ENCODE assay signal across 15 cellular contexts in the genomic region with DNA sequence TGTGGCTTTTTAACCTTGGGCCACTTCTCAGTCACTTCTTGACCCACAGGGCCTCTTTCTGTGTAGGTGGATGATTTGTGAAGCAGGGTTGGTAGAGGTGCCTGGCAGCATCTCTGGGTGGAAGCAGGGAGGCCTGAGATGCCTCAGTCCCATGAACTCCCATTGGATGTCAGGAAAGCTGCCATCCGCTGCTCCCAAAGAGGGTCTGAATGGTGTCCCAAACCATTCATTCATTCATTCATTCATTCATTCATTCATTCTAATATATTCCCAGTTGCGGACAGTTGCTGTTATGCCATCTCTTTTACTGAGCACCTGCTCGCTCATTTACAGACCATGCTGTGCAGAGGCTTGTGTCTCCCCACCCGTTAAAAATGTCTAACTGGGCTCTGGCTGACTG.
DNase-seq lines count a peak whose midpoint lies in the region; ATAC-seq and TF ChIP-seq lines count a peak whose summit lies in the region.
"Had no signal": no experiment of that assay in that cellular context is flagged by ENCODE, and none has a peak within 500 bp of the region (broad histone marks: within the 10 kb centered on the region; RNA-seq: fewer than 3 reads in every experiment).

No MANE protein-coding gene starts in this region.

- TF ChIP-seq CTCF in OCI-LY3 (IDR thresholded peaks at IDR 0.05; ENCODE audit: low read depth, low read length) (no peak), nephron progenitor cell (IDR thresholded peaks at IDR 0.05) (no peak)

- ATAC-seq in naive B cell (ENCODE audit: low read depth in 2 of 2), result no peak
- no peak for ATAC-seq in stimulated activated naive B cell treated with anti-CD40 and anti-IgM and Interleukin-4, amounts not matched to agents 10 μg/mL and 1 μg/mL and 100 μg/mL, for 72 hours (replicated peaks)
- ATAC-seq in HG03159 (IDR thresholded peaks at IDR 0.05; ENCODE audit: unreplicated experiment), result no peak
- ATAC-seq: A549 had no signal

- peaks cover 31% of the 10 kb centered on the region for H3K36me3 Mint-ChIP-seq in dendritic cell treated with granulocyte-macrophage colony-stimulating factor and Interleukin-4, amounts not matched to agents 40 ng/mL and 50 ng/mL, for 4 days (ENCODE audit: low read depth)
- no peaks in the 10 kb centered on the region for H3K36me3 Mint-ChIP-seq in naive B cell
- peaks cover 36 to 44% of the 10 kb centered on the region in 2 donors for H3K36me3 Mint-ChIP-seq in stimulated activated naive B cell treated with anti-CD40 and anti-IgM and Interleukin-4, amounts not matched to agents 10 μg/mL and 1 μg/mL and 100 μg/mL, for 72 hours
- no peaks in the 10 kb centered on the region for H3K36me3 Mint-ChIP-seq in nephron progenitor cell (ENCODE audit: low read depth)
- H3K36me3 Mint-ChIP-seq: CD4-positive, CD25-positive, alpha-beta regulatory T cell had no signal

- no peak overlapping the region for H3K27ac ChIP-seq in OCI-LY3 (ENCODE audit: low read length)
- H3K27ac ChIP-seq: A549, BLaER1 had no signal

- DNase-seq in naive B cell (no peak), nephron progenitor cell (no peak)
- DNase-seq in stimulated activated naive B cell treated with anti-CD40 and anti-IgM and Interleukin-4, amounts not matched to agents 10 μg/mL and 1 μg/mL and 100 μg/mL, for 72 hours, result no peak
- DNase-seq in stimulated activated CD4-positive, alpha-beta T cell treated with anti-CD3 and anti-CD28 coated beads, Interleukin-2, amount 100 ng/mL, for 24 hours, result no peak
- DNase-seq: CD4-positive, CD25-positive, alpha-beta regulatory T cell; DMS53; GOT3; HCEC 1CT; HFFc6; KBM-7 had no signal

- H3K27me3 ChIP-seq in OCI-LY3 (ENCODE audit: low read depth, low read length), result no peaks in the 10 kb centered on the region
- H3K27me3 ChIP-seq: BLaER1 had no signal

- no peak overlapping the region for H3K4me3 Mint-ChIP-seq in dendritic cell treated with granulocyte-macrophage colony-stimulating factor and Interleukin-4, amounts not matched to agents 40 ng/mL and 50 ng/mL, for 4 days
- peak overlapping the region in 6 of 8 donors; percentile 42 to 89 (median 70) for H3K4me3 Mint-ChIP-seq in naive B cell
- peak overlapping the region; percentile 23 to 54 for H3K4me3 Mint-ChIP-seq in stimulated activated naive B cell treated with anti-CD40 and anti-IgM and Interleukin-4, amounts not matched to agents 10 μg/mL and 1 μg/mL and 100 μg/mL, for 72 hours
- H3K4me3 Mint-ChIP-seq in nephron progenitor cell, result no peak overlapping the region
- H3K4me3 Mint-ChIP-seq: CD4-positive, CD25-positive, alpha-beta regulatory T cell; HFFc6 had no signal

- H3K36me3 ChIP-seq in OCI-LY3 (replicated peaks; ENCODE audit: low read depth, low read length), result no peaks in the 10 kb centered on the region
- H3K36me3 ChIP-seq: BLaER1 had no signal

- no peaks in the 10 kb centered on the region for H4K20me1 ChIP-seq in OCI-LY3 (ENCODE audit: insufficient read depth, low read length)
- H4K20me1 ChIP-seq: BLaER1 had no signal

- intact Hi-C loops in dendritic cell treated with granulocyte-macrophage colony-stimulating factor and Interleukin-4, amounts not matched to agents 40 ng/mL and 50 ng/mL, for 4 days (cut with micrococcal nuclease), result loop anchor here (5.0 kb wide), 1 partner anchor 145 kb away; the partner anchor contains the start of gene SELENOK

- H2AFZ ChIP-seq in OCI-LY3 (ENCODE audit: low read depth, low read length), result no peak overlapping the region

- H3K79me2 ChIP-seq in OCI-LY3 (ENCODE audit: low read length), result no peaks in the 10 kb centered on the region

- peaks cover 66% of the 10 kb centered on the region for H3K4me1 ChIP-seq in OCI-LY3 (ENCODE audit: low read length)
- H3K4me1 ChIP-seq: A549 had no signal

- H3K4me3 ChIP-seq in OCI-LY3 (ENCODE audit: low read length), result no peak overlapping the region
- H3K4me3 ChIP-seq: A549, BLaER1 had no signal

- peaks cover 86% of the 10 kb centered on the region for H3K4me1 Mint-ChIP-seq in dendritic cell treated with granulocyte-macrophage colony-stimulating factor and Interleukin-4, amounts not matched to agents 40 ng/mL and 50 ng/mL, for 4 days (ENCODE audit: low read depth)
- H3K4me1 Mint-ChIP-seq in naive B cell (peaks cover 46 to 77% (median 54%) of the 10 kb centered on the region in 3 donors), nephron progenitor cell (peaks cover 5% of the 10 kb centered on the region)
- H3K4me1 Mint-ChIP-seq in stimulated activated naive B cell treated with anti-CD40 and anti-IgM and Interleukin-4, amounts not matched to agents 10 μg/mL and 1 μg/mL and 100 μg/mL, for 72 hours, result peaks cover 73 to 89% of the 10 kb centered on the region in 2 donors

- peak overlapping the region; percentile 70; the same call in 1 of the 2 replicates for H3K9ac ChIP-seq in OCI-LY3 (ENCODE audit: low read length)
- H3K9ac ChIP-seq: BLaER1 had no signal

- H3K27me3 Mint-ChIP-seq in dendritic cell treated with granulocyte-macrophage colony-stimulating factor and Interleukin-4, amounts not matched to agents 40 ng/mL and 50 ng/mL, for 4 days, result no peaks in the 10 kb centered on the region
- H3K27me3 Mint-ChIP-seq in naive B cell, result no peaks in the 10 kb centered on the region
- H3K27me3 Mint-ChIP-seq in stimulated activated naive B cell treated with anti-CD40 and anti-IgM and Interleukin-4, amounts not matched to agents 10 μg/mL and 1 μg/mL and 100 μg/mL, for 72 hours, result no peaks in the 10 kb centered on the region
- peaks cover 10% of the 10 kb centered on the region for H3K27me3 Mint-ChIP-seq in nephron progenitor cell (ENCODE audit: low read depth, poor library complexity)
- H3K27me3 Mint-ChIP-seq: CD4-positive, CD25-positive, alpha-beta regulatory T cell had no signal

- no peaks in the 10 kb centered on the region for H3K9me3 ChIP-seq in OCI-LY3 (ENCODE audit: insufficient read depth, low read length)
- H3K9me3 ChIP-seq: A549 had no signal

- H3K27ac Mint-ChIP-seq in dendritic cell treated with granulocyte-macrophage colony-stimulating factor and Interleukin-4, amounts not matched to agents 40 ng/mL and 50 ng/mL, for 4 days, result peak overlapping the region; percentile 99
- H3K27ac Mint-ChIP-seq in naive B cell (peak overlapping the region; percentile 42 to 97 (median 91)), nephron progenitor cell (no peak overlapping the region)
- H3K27ac Mint-ChIP-seq in stimulated activated naive B cell treated with anti-CD40 and anti-IgM and Interleukin-4, amounts not matched to agents 10 μg/mL and 1 μg/mL and 100 μg/mL, for 72 hours, result peak overlapping the region; percentile 100
- H3K27ac Mint-ChIP-seq: CD4-positive, CD25-positive, alpha-beta regulatory T cell; HFFc6 had no signal

- peak overlapping the region; percentile 81; the same call in 1 of the 2 replicates for H3K4me2 ChIP-seq in OCI-LY3 (ENCODE audit: low read length)
- H3K4me2 ChIP-seq: A549, BLaER1 had no signal

- no peaks in the 10 kb centered on the region for H3K9me3 Mint-ChIP-seq in dendritic cell treated with granulocyte-macrophage colony-stimulating factor and Interleukin-4, amounts not matched to agents 40 ng/mL and 50 ng/mL, for 4 days
- no peaks in the 10 kb centered on the region for H3K9me3 Mint-ChIP-seq in naive B cell
- H3K9me3 Mint-ChIP-seq in stimulated activated naive B cell treated with anti-CD40 and anti-IgM and Interleukin-4, amounts not matched to agents 10 μg/mL and 1 μg/mL and 100 μg/mL, for 72 hours, result peaks cover 3 to 5% of the 10 kb centered on the region in 2 donors
- H3K9me3 Mint-ChIP-seq in nephron progenitor cell, result no peaks in the 10 kb centered on the region
- H3K9me3 Mint-ChIP-seq: HFFc6 had no signal

Comparison
In these comparisons a context has a peak if more than half of its experiments do, and no peak if none do; other contexts are left out.
1. H3K4me3 Mint-ChIP-seq: peak in naive B cell (6 of 8) and stimulated activated naive B cell treated with anti-CD40 and anti-IgM and Interleukin-4, amounts not matched to agents 10 μg/mL and 1 μg/mL and 100 μg/mL, for 72 hours (2 of 2); none in dendritic cell treated with granulocyte-macrophage colony-stimulating factor and Interleukin-4, amounts not matched to agents 40 ng/mL and 50 ng/mL, for 4 days (single experiment) and nephron progenitor cell (single experiment).